In genomic region chr1:8013399-8013798, GRCh38 we compare ENCODE assay signal across 28 cellular contexts. TPM values are rescaled to one million over a fixed set of nuclear protein-coding genes. Genes with fewer than 3 reads are reported as not detected.
A peak's percentile ranks its signal among the peaks of the same experiment; 100 is the strongest.
DNase-seq lines count a peak whose midpoint lies in the region; ATAC-seq, FAIRE-seq and TF ChIP-seq lines count a peak whose summit lies in the region.
"Had no signal": no experiment of that assay in that cellular context is flagged by ENCODE, and none has a peak within 500 bp of the region (broad histone marks: within the 10 kb centered on the region; RNA-seq: fewer than 3 reads in every experiment).

No MANE protein-coding gene starts in this region.

- H3K9ac ChIP-seq in HCT116 (ENCODE audit: low read length): no peak overlapping the region
- H3K9ac ChIP-seq in HepG2 (ENCODE audit: insufficient read depth, low read depth, low read length): no peak overlapping the region
- H3K9ac ChIP-seq in smooth muscle cell (ENCODE audit: low read depth): no peak overlapping the region
- H3K9ac ChIP-seq in endodermal cell (ENCODE audit: extremely low read depth, low read length, poor library complexity, severe bottlenecking): no peak overlapping the region
- H3K9ac ChIP-seq: BLaER1 had no signal

- H3K36me3 Mint-ChIP-seq in endodermal cell (ENCODE audit: low read depth): peaks cover 51% of the 10 kb centered on the region

- H3K9me3 ChIP-seq in HCT116 (ENCODE audit: control insufficient read depth in 1 of 2, insufficient read depth in 1 of 2, low read depth in 1 of 2, low read length in 2 of 2) (no peaks in the 10 kb centered on the region), breast epithelium (no peaks in the 10 kb centered on the region), HepG2 (ENCODE audit: low read length) (no peaks in the 10 kb centered on the region), smooth muscle cell (replicated peaks; ENCODE audit: low read depth) (no peaks in the 10 kb centered on the region), body of pancreas (no peaks in the 10 kb centered on the region), endodermal cell (ENCODE audit: control insufficient read depth, low read length) (no peaks in the 10 kb centered on the region)
- H3K9me3 ChIP-seq: adrenal gland, BLaER1, thoracic aorta had no signal

- no peak overlapping the region for H3K27ac Mint-ChIP-seq in endodermal cell
- H3K27ac Mint-ChIP-seq: activated CD4-positive, alpha-beta memory T cell treated with anti-CD3 and anti-CD28 coated beads, Interleukin-2, amount 10 ng/mL, durations not matched to agents 7 days and 5 days; activated naive CD4-positive, alpha-beta T cell treated with anti-CD3 and anti-CD28 coated beads for 36 hours; naive thymus-derived CD8-positive, alpha-beta T cell had no signal

- H3K4me1 ChIP-seq in HCT116 (ENCODE audit: control insufficient read depth in 1 of 2, insufficient read depth in 2 of 2, low read length in 2 of 2) (peaks cover 64 to 96% of the 10 kb centered on the region in 2 experiments), breast epithelium (peaks cover 0 to 7% of the 10 kb centered on the region in 2 donors), HepG2 (ENCODE audit: insufficient read depth, low read length) (peaks cover 62% of the 10 kb centered on the region), smooth muscle cell (ENCODE audit: low read depth) (peaks cover 36% of the 10 kb centered on the region), body of pancreas (peaks cover 61% of the 10 kb centered on the region), endodermal cell (ENCODE audit: control insufficient read depth, insufficient read depth, low read length) (peaks cover 13% of the 10 kb centered on the region)

- intact Hi-C loops in HCT116 (cut with micrococcal nuclease): no loop called here
- intact Hi-C loops in breast epithelium (cut with DNase I; ENCODE audit: low total_unique reads): no loop called here
- intact Hi-C loops in HepG2 (cut with micrococcal nuclease; ENCODE audit: unreplicated experiment): no loop called here
- intact Hi-C loops in body of pancreas (cut with DNase I): no loop called here

- no peak for TF ChIP-seq POLR2A in HCT116 (IDR thresholded peaks at IDR 0.05; ENCODE audit: borderline replicate concordance, extremely low read depth, insufficient read depth, insufficient read length)
- no peak for TF ChIP-seq POLR2A in breast epithelium (IDR thresholded peaks at IDR 0.05)
- peak in 1 of 2 experiments; percentile 43; a peak in 1 of 4 replicates for TF ChIP-seq POLR2A in HepG2 (IDR thresholded peaks at IDR 0.05; ENCODE audit: insufficient read depth in 1 of 2, low read depth in 2 of 2, low read length in 2 of 2)
- no peak for TF ChIP-seq POLR2A in body of pancreas (IDR thresholded peaks at IDR 0.05)

- no peaks in the 10 kb centered on the region for H3K9me2 ChIP-seq in HCT116 (ENCODE audit: insufficient read depth)

- ATAC-seq in HCT116 (no peak), HepG2 (no peak), body of pancreas (no peak)
- ATAC-seq: naive thymus-derived CD8-positive, alpha-beta T cell had no signal

- H3K4me2 ChIP-seq in HCT116 (ENCODE audit: low read length) (peak overlapping the region; percentile 5; the same call in 1 of the 2 replicates), HepG2 (ENCODE audit: low read depth, low read length) (no peak overlapping the region), smooth muscle cell (no peak overlapping the region)
- H3K4me2 ChIP-seq: BLaER1 had no signal

- DNase-seq in HCT116 (ENCODE audit: low read depth, low spot score) (no peak), breast epithelium (ENCODE audit: low spot score in 2 of 2) (no peak), HepG2 (ENCODE audit: low spot score) (no peak), smooth muscle cell (lab: John Stamatoyannopoulos, UW; ENCODE audit: unreplicated experiment) (no peak), body of pancreas (no peak), endodermal cell (no peak), GM10266 (ENCODE audit: extremely low spot score) (no peak)
- DNase-seq: activated CD4-positive, alpha-beta memory T cell treated with anti-CD3 and anti-CD28 coated beads, Interleukin-2, amount 10 ng/mL, durations not matched to agents 7 days and 5 days; activated CD8-positive, alpha-beta memory T cell treated with anti-CD3 and anti-CD28 coated beads, Interleukin-2, amount 50 U/mL, for 4 hours; activated naive CD4-positive, alpha-beta T cell treated with anti-CD3 and anti-CD28 coated beads for 36 hours; adrenal gland; COR-L47; DMS53; glutamatergic neuron; islet precursor cell; Karpas-422; naive thymus-derived CD8-positive, alpha-beta T cell; NCI-H1417; NCI-H2029 treated with DMSO at 0.1 percent for 48 hours; NCI-H526 treated with DMSO at 0.1 percent for 48 hours; NK-92 treated with Interleukin-12 subunit alpha and Interleukin-12 subunit beta, amount 100 ng/mL, for 24 hours; SIG-M5; stimulated activated naive CD4-positive, alpha-beta T cell treated with Interleukin-2 at 50 U/mL for 16 hours had no signal

- no peak for TF ChIP-seq CTCF in HCT116 (IDR thresholded peaks at IDR 0.05 in 2 of 3, conservative IDR thresholded peaks at IDR 0.05 in 1 of 3; ENCODE audit: borderline replicate concordance in 1 of 3, insufficient read depth in 1 of 3, low read depth in 2 of 3, low read length in 2 of 3)
- TF ChIP-seq CTCF in breast epithelium (IDR thresholded peaks at IDR 0.05): peak in 1 of 3 donors; percentile 3
- TF ChIP-seq CTCF in HepG2 (CRISPR knock-in tag; IDR thresholded peaks at IDR 0.05): no peak
- TF ChIP-seq CTCF in smooth muscle cell (IDR thresholded peaks at IDR 0.05; ENCODE audit: borderline replicate concordance, insufficient read depth, poor library complexity, severe bottlenecking): no peak
- no peak for TF ChIP-seq CTCF in body of pancreas (IDR thresholded peaks at IDR 0.05)
- TF ChIP-seq CTCF in endodermal cell (conservative IDR thresholded peaks at IDR 0.05): no peak
- TF ChIP-seq CTCF in GM10266 (IDR thresholded peaks at IDR 0.05; ENCODE audit: control insufficient read depth, insufficient read depth, low read depth, missing control alignments): no peak

- CTCF ChIA-PET in HCT116 (lab: Charles Lee) (interaction anchor here (2.1 kb wide), 1 partner anchor 301 kb away, joined by 6 read pairs; no protein-coding TSS in a partner anchor), HepG2 (lab: Yijun Ruan, JAX; ENCODE audit: low intra/inter-chr PET ratio, low total read pairs) (no interaction called here)

- H3K79me2 ChIP-seq in HCT116 (ENCODE audit: insufficient read depth, low read length) (peaks cover 89% of the 10 kb centered on the region), HepG2 (ENCODE audit: insufficient read depth, low read length) (peaks cover 54% of the 10 kb centered on the region), smooth muscle cell (ENCODE audit: low read depth) (peaks cover 80% of the 10 kb centered on the region)

- RAD21 ChIA-PET in HCT116 (lab: Charles Lee; ENCODE audit: low non-redundant PET in 1 of 2, low total read pairs in 2 of 2, uncharacterized antibody in 2 of 2, unreplicated experiment in 2 of 2): no interaction called here

- H3K36me3 ChIP-seq in HCT116 (ENCODE audit: control insufficient read depth in 1 of 2, insufficient read depth in 2 of 2, low read length in 2 of 2) (peaks cover 52 to 69% of the 10 kb centered on the region in 2 experiments), breast epithelium (no peaks in the 10 kb centered on the region), HepG2 (replicated peaks in 1 of 2; ENCODE audit: control insufficient read depth in 1 of 2, insufficient read depth in 2 of 2, low read length in 2 of 2) (peaks cover 28 to 42% of the 10 kb centered on the region in 2 experiments), smooth muscle cell (ENCODE audit: low read depth) (peaks cover 13% of the 10 kb centered on the region), body of pancreas (replicated peaks in 1 of 2; ENCODE audit: insufficient read depth in 1 of 2, low read depth in 2 of 2) (peaks cover 23 to 41% of the 10 kb centered on the region in 2 donors), endodermal cell (ENCODE audit: control insufficient read depth, insufficient read depth, low read length) (peaks cover 60% of the 10 kb centered on the region)
- H3K36me3 ChIP-seq: BLaER1 had no signal

- H3K4me1 Mint-ChIP-seq in endodermal cell: peaks cover 34% of the 10 kb centered on the region
- H3K4me1 Mint-ChIP-seq: activated CD4-positive, alpha-beta memory T cell treated with anti-CD3 and anti-CD28 coated beads, Interleukin-2, amount 10 ng/mL, durations not matched to agents 7 days and 5 days had no signal

- POLR2A ChIA-PET in HCT116 (lab: Charles Lee) (no interaction called here), HepG2 (lab: Yijun Ruan, JAX) (interaction anchor here (1.1 to 6.9 kb wide), 3 partner anchors 11 to 301 kb away, joined by 3 to 99 read pairs (median 3); partner anchors contain the start of gene ERRFI1)

- WGBS in HepG2 (ENCODE audit: low lambda C conversion rate): 92% methylated on average over 11 of the region's 11 CpGs
- WGBS in smooth muscle cell (ENCODE audit: low lambda C conversion rate): 96% methylated on average over 11 of the region's 11 CpGs
- 85 to 88% methylated on average over 11 of the region's 11 CpGs for WGBS in body of pancreas, 2 donors
- WGBS in endodermal cell (ENCODE audit: insufficient coverage in 1 of 2, insufficient read length in 1 of 2), 2 experiments: 96 to 97% methylated on average over 9 to 11 of the region's 11 CpGs

- no peaks in the 10 kb centered on the region for H3K27me3 Mint-ChIP-seq in endodermal cell (ENCODE audit: insufficient read depth)

- H3K27me3 ChIP-seq in HCT116 (ENCODE audit: insufficient read depth, low read length) (no peaks in the 10 kb centered on the region), breast epithelium (no peaks in the 10 kb centered on the region), HepG2 (ENCODE audit: control insufficient read depth in 1 of 2, insufficient read depth in 2 of 2, low read length in 2 of 2) (no peaks in the 10 kb centered on the region), smooth muscle cell (ENCODE audit: low read depth) (no peaks in the 10 kb centered on the region), body of pancreas (no peaks in the 10 kb centered on the region), endodermal cell (ENCODE audit: control insufficient read depth, insufficient read depth, low read length, poor library complexity, severe bottlenecking) (no peaks in the 10 kb centered on the region)
- H3K27me3 ChIP-seq: adrenal gland, BLaER1 had no signal

- in situ Hi-C loops in HepG2 (cut with HindIII; ENCODE audit: extremely low pct_ligation_motif_present, low pct_unique_long_range_greater_than_20kb): loop anchor here (10.0 kb wide), 1 partner anchor 301 kb away; the partner anchor contains the start of gene SLC45A1

- no peak overlapping the region for H3K4me3 Mint-ChIP-seq in endodermal cell
- H3K4me3 Mint-ChIP-seq: activated CD4-positive, alpha-beta memory T cell treated with anti-CD3 and anti-CD28 coated beads, Interleukin-2, amount 10 ng/mL, durations not matched to agents 7 days and 5 days; activated naive CD4-positive, alpha-beta T cell treated with anti-CD3 and anti-CD28 coated beads for 36 hours; brain; naive thymus-derived CD8-positive, alpha-beta T cell had no signal

- BruUV-seq in HCT116 (replicated peaks; lab: Mats Ljungman, UMichigan) (no TSS peak), HepG2 (replicated peaks; lab: Mats Ljungman, UMichigan) (no TSS peak)

- TF ChIP-seq RAD21 in HCT116 (IDR thresholded peaks at IDR 0.05; ENCODE audit: low read depth): no peak
- no peak for TF ChIP-seq RAD21 in HepG2 (CRISPR knock-in tag; IDR thresholded peaks at IDR 0.05)

- H3F3A ChIP-seq in smooth muscle cell (ENCODE audit: low read depth): peaks cover 75% of the 10 kb centered on the region

- no peaks in the 10 kb centered on the region for H3K9me3 Mint-ChIP-seq in endodermal cell
- H3K9me3 Mint-ChIP-seq: activated CD4-positive, alpha-beta memory T cell treated with anti-CD3 and anti-CD28 coated beads, Interleukin-2, amount 10 ng/mL, durations not matched to agents 7 days and 5 days; activated naive CD4-positive, alpha-beta T cell treated with anti-CD3 and anti-CD28 coated beads for 36 hours; brain; naive thymus-derived CD8-positive, alpha-beta T cell had no signal

- H3K4me3 ChIP-seq in HCT116 (replicated peaks in 1 of 2; ENCODE audit: low read depth in 1 of 2, low read length in 2 of 2) (no peak overlapping the region), breast epithelium (no peak overlapping the region), HepG2 (replicated peaks in 1 of 3; ENCODE audit: insufficient read depth in 1 of 3, low read depth in 2 of 3, low read length in 3 of 3) (no peak overlapping the region), smooth muscle cell (no peak overlapping the region), body of pancreas (no peak overlapping the region), endodermal cell (ENCODE audit: low read length) (no peak overlapping the region)
- H3K4me3 ChIP-seq: adrenal gland, BLaER1, skin epidermis, thoracic aorta had no signal

- no peak for FAIRE-seq in HepG2 (lab: Jason Lieb, UNC)
- FAIRE-seq: urothelium cell line had no signal

- no peak overlapping the region for H2AFZ ChIP-seq in HCT116 (ENCODE audit: low read depth, low read length, poor library complexity, severe bottlenecking)
- no peak overlapping the region for H2AFZ ChIP-seq in HepG2 (ENCODE audit: low read length)
- no peak overlapping the region for H2AFZ ChIP-seq in smooth muscle cell (ENCODE audit: low read depth)

- H4K20me1 ChIP-seq in HCT116 (ENCODE audit: insufficient read depth): peaks cover 79% of the 10 kb centered on the region
- peaks cover 98% of the 10 kb centered on the region for H4K20me1 ChIP-seq in HepG2 (ENCODE audit: insufficient read depth, low read length)
- peaks cover 99% of the 10 kb centered on the region for H4K20me1 ChIP-seq in smooth muscle cell (ENCODE audit: low read depth)
- H4K20me1 ChIP-seq: BLaER1 had no signal

- TF ChIP-seq EP300 in HepG2 (IDR thresholded peaks at IDR 0.05; ENCODE audit: low read depth in 2 of 2, low read length in 2 of 2) (no peak), HepG2 (CRISPR knock-in tag; IDR thresholded peaks at IDR 0.05; ENCODE audit: borderline replicate concordance) (no peak)

- peak overlapping the region; percentile 8; the same call in 1 of the 2 replicates for H3K27ac ChIP-seq in HCT116 (ENCODE audit: low read depth, low read length)
- peak overlapping the region; percentile 41 to 97 for H3K27ac ChIP-seq in breast epithelium
- H3K27ac ChIP-seq in HepG2 (ENCODE audit: extremely low read length, insufficient read depth, low read length): no peak overlapping the region
- peak overlapping the region; percentile 14 for H3K27ac ChIP-seq in smooth muscle cell (ENCODE audit: low read depth)
- H3K27ac ChIP-seq in body of pancreas: peak overlapping the region in 1 of 4 donors; percentile 13
- H3K27ac ChIP-seq in endodermal cell (ENCODE audit: low read depth, low read length): no peak overlapping the region
- H3K27ac ChIP-seq: BLaER1, thoracic aorta had no signal

RNA-seq across cellular contexts. Expression of gene ERRFI1, which starts 12.7 kb away (rescaled TPM):
- total RNA-seq in HCT116 (2021; ENCODE audit: unreplicated experiment) (777 TPM), breast epithelium (100 to 1,000 TPM; 207 to 550 (median 379) TPM), HepG2 (2016; rRNA removed; fragmentation: Illumina TruSeq; extraction: Trizol) (84.4 and 99.5 TPM in 2 replicates), smooth muscle cell (172 and 184 TPM in 2 replicates), body of pancreas (100 to 1,000 TPM; 127 to 273 TPM), endodermal cell (10 to 100 TPM; 61.4 to 72.5 TPM)
- 536 and 725 TPM in 2 replicates for polyA plus RNA-seq in HCT116 (2012)
- 16.2 and 17.9 TPM in 2 replicates for total RNA-seq in HepG2 (2016; cell fraction: cytosol; rRNA removed; fragmentation: Illumina TruSeq; extraction: Trizol; ENCODE audit: low read depth)
- total RNA-seq in HepG2 (2016; cell fraction: insoluble cytoplasmic fraction; rRNA removed; fragmentation: Illumina TruSeq; extraction: Trizol): 83.4 and 92.6 TPM in 2 replicates
- 72.5 and 74.8 TPM in 2 replicates for total RNA-seq in HepG2 (2016; cell fraction: membrane; rRNA removed; fragmentation: Illumina TruSeq; extraction: Trizol)
- total RNA-seq in HepG2 (2016; cell fraction: nucleus; rRNA removed; fragmentation: Illumina TruSeq; extraction: Trizol): 61.8 and 73.3 TPM in 2 replicates
- polyA plus RNA-seq in HepG2 (2011; rRNA removed) (634 and 753 TPM in 2 replicates), smooth muscle cell (81.6 and 90.9 TPM in 2 replicates)
- polyA plus RNA-seq in HepG2 (2011; cell fraction: cytosol; rRNA removed): 492 and 608 TPM in 2 replicates
- polyA plus RNA-seq in HepG2 (2011; cell fraction: nucleus; rRNA removed): 300 and 467 TPM in 2 replicates
- polyA plus RNA-seq in HepG2 (2012): 335 and 494 TPM in 2 replicates
- polyA plus RNA-seq in HepG2 (2016; cell fraction: cytosol; fragmentation: Illumina TruSeq; extraction: Trizol; ENCODE audit: low read depth): 8.7 and 10.5 TPM in 2 replicates
- 102 and 107 TPM in 2 replicates for polyA plus RNA-seq in HepG2 (2016; cell fraction: insoluble cytoplasmic fraction; fragmentation: Illumina TruSeq; extraction: Trizol; ENCODE audit: low read depth)
- 41.9 and 45.1 TPM in 2 replicates for polyA plus RNA-seq in HepG2 (2016; cell fraction: membrane; fragmentation: Illumina TruSeq; extraction: Trizol; ENCODE audit: low read depth)
- polyA plus RNA-seq in HepG2 (2016; cell fraction: nucleus; fragmentation: Illumina TruSeq; extraction: Trizol; ENCODE audit: insufficient read depth, low read depth): 110 and 117 TPM in 2 replicates
- polyA minus RNA-seq in HepG2 (2011; rRNA and poly(A)+ RNA removed; ENCODE audit: low replicate concordance): 6.9 and 217 TPM in 2 replicates
- polyA minus RNA-seq in HepG2 (2011; cell fraction: cytosol; rRNA and poly(A)+ RNA removed): 288 and 291 TPM in 2 replicates
- polyA minus RNA-seq in HepG2 (2011; cell fraction: nucleus; rRNA and poly(A)+ RNA removed): 228 and 458 TPM in 2 replicates
- 49.4 TPM for polyA plus RNA-seq in endodermal cell (2013, experiment 1 of 2)
- 46.4 TPM for polyA plus RNA-seq in endodermal cell (2013, experiment 2 of 2)

RNA-seq across cellular contexts. Expression of gene PARK7, which starts 51.9 kb away (rescaled TPM):
- total RNA-seq in HCT116 (2021; ENCODE audit: unreplicated experiment): 370 TPM
- polyA plus RNA-seq in HCT116 (2012): 294 and 378 TPM in 2 replicates
- total RNA-seq in breast epithelium: 100 to 1,000 TPM; 205 to 227 (median 213) TPM
- total RNA-seq in HepG2 (2016; rRNA removed; fragmentation: Illumina TruSeq; extraction: Trizol): 296 and 409 TPM in 2 replicates
- 134 and 137 TPM in 2 replicates for total RNA-seq in HepG2 (2016; cell fraction: cytosol; rRNA removed; fragmentation: Illumina TruSeq; extraction: Trizol; ENCODE audit: low read depth)
- 293 and 390 TPM in 2 replicates for total RNA-seq in HepG2 (2016; cell fraction: insoluble cytoplasmic fraction; rRNA removed; fragmentation: Illumina TruSeq; extraction: Trizol)
- total RNA-seq in HepG2 (2016; cell fraction: membrane; rRNA removed; fragmentation: Illumina TruSeq; extraction: Trizol): 183 and 197 TPM in 2 replicates
- 97.3 and 108 TPM in 2 replicates for total RNA-seq in HepG2 (2016; cell fraction: nucleus; rRNA removed; fragmentation: Illumina TruSeq; extraction: Trizol)
- 160 and 212 TPM in 2 replicates for polyA plus RNA-seq in HepG2 (2011; rRNA removed)
- polyA plus RNA-seq in HepG2 (2011; cell fraction: cytosol; rRNA removed): 157 and 186 TPM in 2 replicates
- polyA plus RNA-seq in HepG2 (2011; cell fraction: nucleus; rRNA removed): 39.0 and 44.4 TPM in 2 replicates
- 232 and 305 TPM in 2 replicates for polyA plus RNA-seq in HepG2 (2012)
- polyA plus RNA-seq in HepG2 (2016; cell fraction: cytosol; fragmentation: Illumina TruSeq; extraction: Trizol; ENCODE audit: low read depth): 218 and 228 TPM in 2 replicates
- polyA plus RNA-seq in HepG2 (2016; cell fraction: insoluble cytoplasmic fraction; fragmentation: Illumina TruSeq; extraction: Trizol; ENCODE audit: low read depth): 522 and 557 TPM in 2 replicates
- 199 and 221 TPM in 2 replicates for polyA plus RNA-seq in HepG2 (2016; cell fraction: membrane; fragmentation: Illumina TruSeq; extraction: Trizol; ENCODE audit: low read depth)
- 223 and 234 TPM in 2 replicates for polyA plus RNA-seq in HepG2 (2016; cell fraction: nucleus; fragmentation: Illumina TruSeq; extraction: Trizol; ENCODE audit: insufficient read depth, low read depth)
- 24.0 and 53.8 TPM in 2 replicates for polyA minus RNA-seq in HepG2 (2011; rRNA and poly(A)+ RNA removed; ENCODE audit: low replicate concordance)
- 52.3 and 53.9 TPM in 2 replicates for polyA minus RNA-seq in HepG2 (2011; cell fraction: cytosol; rRNA and poly(A)+ RNA removed)
- polyA minus RNA-seq in HepG2 (2011; cell fraction: nucleus; rRNA and poly(A)+ RNA removed): 28.7 and 42.4 TPM in 2 replicates
- total RNA-seq in smooth muscle cell: 177 and 179 TPM in 2 replicates
- 434 and 461 TPM in 2 replicates for polyA plus RNA-seq in smooth muscle cell
- total RNA-seq in body of pancreas: 100 to 1,000 TPM in 1 of 2 donors, 10 to 100 TPM in 1; 88.3 to 110 TPM
- total RNA-seq in endodermal cell: 100 to 1,000 TPM; 304 to 378 TPM
- polyA plus RNA-seq in endodermal cell (2013, experiment 1 of 2): 288 TPM
- 280 TPM for polyA plus RNA-seq in endodermal cell (2013, experiment 2 of 2)

Comparison
In these comparisons a context has a peak if more than half of its experiments do, and no peak if none do; other contexts are left out.
1. H3K27ac ChIP-seq: peak in HCT116 (single experiment), breast epithelium (2 of 2) and smooth muscle cell (single experiment); none in HepG2 (single experiment) and endodermal cell (single experiment).
2. Of the 20 proteins assayed by ChIP-seq in both HepG2 and HCT116: peak only in HepG2: POLR2AphosphoS5; only in HCT116: none; in both: ZBTB33; in neither: 17; mixed calls (peak in some experiments, not most) for 1.